ENCODE assay signal across 17 cellular contexts in genomic region chr7:22874904-22875303, GRCh38. TPM values are rescaled to one million over a fixed set of nuclear protein-coding genes. Genes with fewer than 3 reads are reported as not detected.
A peak's percentile ranks its signal among the peaks of the same experiment; 100 is the strongest.
DNase-seq lines count a peak whose midpoint lies in the region; ATAC-seq and TF ChIP-seq lines count a peak whose summit lies in the region.
"Had no signal": no experiment of that assay in that cellular context is flagged by ENCODE, and none has a peak within 500 bp of the region (broad histone marks: within the 10 kb centered on the region; RNA-seq: fewer than 3 reads in every experiment).

No MANE protein-coding gene starts in this region.

- H4K91ac ChIP-seq in IMR-90 (ENCODE audit: insufficient read depth, low read depth, low read length), result no peak overlapping the region

- no peaks in the 10 kb centered on the region for H3K9me3 ChIP-seq in IMR-90 (ENCODE audit: control insufficient read depth, insufficient read depth, low read length)
- no peaks in the 10 kb centered on the region for H3K9me3 ChIP-seq in WERI-Rb-1 (ENCODE audit: severe bottlenecking)
- no peaks in the 10 kb centered on the region for H3K9me3 ChIP-seq in neural cell (ENCODE audit: low read length)
- H3K9me3 ChIP-seq: Caco-2 had no signal

- no peaks in the 10 kb centered on the region for H3K27me3 ChIP-seq in IMR-90 (ENCODE audit: control insufficient read depth, insufficient read depth, low read length)
- H3K27me3 ChIP-seq in WERI-Rb-1 (ENCODE audit: insufficient read depth, low read depth, severe bottlenecking), result no peaks in the 10 kb centered on the region
- H3K27me3 ChIP-seq in neural cell (ENCODE audit: insufficient read depth, low read depth, low read length), result no peaks in the 10 kb centered on the region

- H2AFZ ChIP-seq in IMR-90 (replicated peaks; ENCODE audit: low read length, poor library complexity), result peak overlapping the region; percentile 53
- peak overlapping the region; percentile 43 for H2AFZ ChIP-seq in neural cell (ENCODE audit: low read depth, low read length)
- H2AFZ ChIP-seq: GM23248 had no signal

- no peaks in the 10 kb centered on the region for H3K9me2 ChIP-seq in neural cell (ENCODE audit: insufficient read depth, low read length)

- H3K4me3 ChIP-seq in IMR-90 (ENCODE audit: insufficient read depth, low read depth, low read length) (no peak overlapping the region), WERI-Rb-1 (ENCODE audit: low read depth, low read length) (no peak overlapping the region), neural cell (ENCODE audit: low read length) (no peak overlapping the region)
- H3K4me3 ChIP-seq: GM12878, GM23248 had no signal

- no CpG with 5 or more reads among the region's 9 CpGs for WGBS in IMR-90 (ENCODE audit: extremely low coverage in 2 of 2, insufficient read length in 1 of 2), 2 experiments

- TF ChIP-seq POLR2A in IMR-90 (IDR thresholded peaks at IDR 0.05; ENCODE audit: low read depth, low read length), result no peak

- no TSS peak for BruUV-seq in IMR-90 (replicated peaks; lab: Mats Ljungman, UMichigan)

- H2BK5ac ChIP-seq in IMR-90 (ENCODE audit: low read depth, low read length, poor library complexity, severe bottlenecking), result no peak overlapping the region

- in situ Hi-C loops in IMR-90 (cut with MboI; ENCODE audit: low sequenced_read_pairs), result no loop called here

- no peak overlapping the region for H2BK120ac ChIP-seq in IMR-90 (ENCODE audit: low read depth, low read length)

- no peak for TF ChIP-seq RAD21 in IMR-90 (IDR thresholded peaks at IDR 0.05; ENCODE audit: low read length)
- no peak for TF ChIP-seq RAD21 in neural cell (conservative IDR thresholded peaks at IDR 0.05)

- H2AK9ac ChIP-seq in IMR-90 (replicated peaks; ENCODE audit: low read depth, low read length, poor library complexity), result no peak overlapping the region

- H2BK20ac ChIP-seq in IMR-90 (ENCODE audit: low read depth, low read length), result no peak overlapping the region

- no peaks in the 10 kb centered on the region; the same call in 1 of the 2 replicates for H3K9me1 ChIP-seq in IMR-90 (ENCODE audit: insufficient read depth, low read length)

- no peak overlapping the region for H3K18ac ChIP-seq in IMR-90 (ENCODE audit: low read depth, low read length)

- H3K27ac ChIP-seq in IMR-90 (ENCODE audit: insufficient read depth, low read length) (no peak overlapping the region), WERI-Rb-1 (no peak overlapping the region), neural cell (ENCODE audit: low read length) (no peak overlapping the region)
- H3K27ac ChIP-seq: GM23248 had no signal

- no peaks in the 10 kb centered on the region for H3F3A ChIP-seq in neural cell (ENCODE audit: insufficient read depth, low read length, poor library complexity, severe bottlenecking)

- intact Hi-C loops in IMR-90 (cut with micrococcal nuclease), result no loop called here

- dilution Hi-C loops in IMR-90 (cut with HindIII; ENCODE audit: low sequenced_read_pairs, unreplicated experiment), result no loop called here

- H3K23ac ChIP-seq in IMR-90 (ENCODE audit: low read depth, low read length), result no peak overlapping the region

- H3K56ac ChIP-seq in IMR-90 (ENCODE audit: extremely low read depth, insufficient read depth, low read length), result no peak overlapping the region

- H3K36me3 ChIP-seq in IMR-90 (ENCODE audit: control insufficient read depth, insufficient read depth, low read length) (no peaks in the 10 kb centered on the region), WERI-Rb-1 (no peaks in the 10 kb centered on the region), neural cell (ENCODE audit: insufficient read depth, low read length) (no peaks in the 10 kb centered on the region)

- H3K79me2 ChIP-seq in neural cell (replicated peaks; ENCODE audit: insufficient read depth, low read length), result no peaks in the 10 kb centered on the region

- no peak for TF ChIP-seq EP300 in neural cell (conservative IDR thresholded peaks at IDR 0.05; ENCODE audit: poor library complexity, severe bottlenecking)

- H2BK15ac ChIP-seq in IMR-90 (ENCODE audit: low read depth, low read length), result no peak overlapping the region

- TF ChIP-seq CTCF in IMR-90 (conservative IDR thresholded peaks at IDR 0.05; ENCODE audit: low read depth, low read length), result no peak
- TF ChIP-seq CTCF in WERI-Rb-1 (IDR thresholded peaks at IDR 0.05; ENCODE audit: low read depth, low read length), result no peak
- TF ChIP-seq CTCF in neural cell (IDR thresholded peaks at IDR 0.05; ENCODE audit: poor library complexity, severe bottlenecking), result no peak

- H3K9ac ChIP-seq in IMR-90 (ENCODE audit: low read depth, low read length) (no peak overlapping the region), neural cell (ENCODE audit: low read length) (no peak overlapping the region)
- H3K9ac ChIP-seq: GM23248 had no signal

- DNase-seq in IMR-90 (no peak), WERI-Rb-1 (peak; percentile 25), COLO668 (lab: John Stamatoyannopoulos, UW; ENCODE audit: unreplicated experiment) (no peak), cortex of kidney (lab: John Stamatoyannopoulos, UW) (no peak), dedifferentiated amniotic fluid mesenchymal stem cell (ENCODE audit: extremely low spot score) (no peak)
- DNase-seq: C1 segment of cervical spinal cord; Caco-2; CD4-positive, alpha-beta memory T cell; DMS 273 treated with DMSO at 0.1 percent for 48 hours; DMS79; EL; GDM1; GM23248; H9 had no signal

- no peaks in the 10 kb centered on the region for H3K4me1 ChIP-seq in IMR-90 (ENCODE audit: control insufficient read depth, insufficient read depth, low read length)
- H3K4me1 ChIP-seq: Caco-2 had no signal

- H4K8ac ChIP-seq in IMR-90 (ENCODE audit: low read depth in 2 of 2, low read length in 2 of 2), result no peak overlapping the region

- no peak for ATAC-seq in IMR-90 (ENCODE audit: low read depth)
- ATAC-seq: GM12878, HCT116 had no signal

- H3K79me1 ChIP-seq in IMR-90 (ENCODE audit: low read depth in 1 of 2, low read length in 2 of 2), result no peaks in the 10 kb centered on the region

- H3K4me2 ChIP-seq in IMR-90 (ENCODE audit: low read depth, low read length), result no peak overlapping the region
- H3K4me2 ChIP-seq in neural cell (ENCODE audit: low read length), result no peak overlapping the region

- POLR2A ChIA-PET in IMR-90 (lab: Charles Lee; ENCODE audit: unreplicated experiment), result no interaction called here

- H4K20me1 ChIP-seq in IMR-90 (ENCODE audit: insufficient read depth, low read length) (no peaks in the 10 kb centered on the region), neural cell (ENCODE audit: insufficient read depth) (no peaks in the 10 kb centered on the region)

- H3K14ac ChIP-seq in IMR-90 (replicated peaks; ENCODE audit: low read depth, low read length), result no peak overlapping the region

- H3K4ac ChIP-seq in IMR-90 (ENCODE audit: low read depth, low read length), result peak overlapping the region; percentile 24; the same call in 1 of the 2 replicates

- H4K5ac ChIP-seq in IMR-90 (ENCODE audit: low read depth, low read length), result no peak overlapping the region

- no peak overlapping the region for H2AK5ac ChIP-seq in IMR-90 (ENCODE audit: low read depth, low read length)

- CTCF ChIA-PET in IMR-90 (lab: Yijun Ruan, JAX), result interaction anchor here (1.5 kb wide), 1 partner anchor 11 kb away, joined by 4 read pairs; no protein-coding TSS in a partner anchor

TF ChIP-seq in IMR-90, 13 proteins besides CTCF, POLR2A, EP300 and RAD21:
- TF ChIP-seq RFX5 (IDR thresholded peaks at IDR 0.05; ENCODE audit: low read depth, low read length) (no peak), MXI1 (IDR thresholded peaks at IDR 0.05; ENCODE audit: borderline replicate concordance, low read depth, low read length) (no peak), MAFK (IDR thresholded peaks at IDR 0.05; ENCODE audit: low read depth, low read length) (no peak), SMC3 (IDR thresholded peaks at IDR 0.05; ENCODE audit: low read depth, low read length) (no peak)

TF ChIP-seq in neural cell, 6 proteins besides CTCF, POLR2A, EP300 and RAD21:
- TF ChIP-seq EZH2 (IDR thresholded peaks at IDR 0.05; ENCODE audit: borderline replicate concordance, insufficient read depth, low read length, poor library complexity, severe bottlenecking) (no peak), REST (IDR thresholded peaks at IDR 0.05; ENCODE audit: borderline replicate concordance) (no peak)

RNA-seq across cellular contexts. Expression of gene TOMM7, which starts 52.3 kb away (rescaled TPM):
- total RNA-seq in IMR-90 (2012; rRNA removed), result 67.2 and 125 TPM in 2 replicates
- polyA plus RNA-seq in IMR-90 (2012; rRNA removed) (318 and 727 TPM in 2 replicates), neural cell (216 and 241 TPM in 2 replicates)
- 103 and 199 TPM in 2 replicates for polyA plus RNA-seq in IMR-90 (2012; cell fraction: cytosol; rRNA removed)
- 17.0 and 112 TPM in 2 replicates for polyA plus RNA-seq in IMR-90 (2012; cell fraction: nucleus; rRNA removed; ENCODE audit: low replicate concordance)
- 44.6 and 52.3 TPM in 2 replicates for polyA minus RNA-seq in neural cell
